In genomic region chr6:26157838-26158580, GRCh38 we compare ENCODE assay signal across 8 cellular contexts.
DNase-seq lines count a peak whose midpoint lies in the region; ATAC-seq and TF ChIP-seq lines count a peak whose summit lies in the region.

No MANE protein-coding gene starts in this region.

- peaks cover 34% of the 10 kb centered on the region for H3K4me1 ChIP-seq in BLaER1
- H3K4me1 ChIP-seq in left lung = peaks cover 0 to 26% of the 10 kb centered on the region in 2 donors

- peak overlapping the region; percentile 85 for H3K4me2 ChIP-seq in BLaER1

- H3K9ac ChIP-seq in BLaER1 = peak overlapping the region; percentile 95

- no peak for TF ChIP-seq CTCF in left lung (IDR thresholded peaks at IDR 0.05)

- DNase-seq in NCI-H69 (lab: John Stamatoyannopoulos, UW) (peak; percentile 99), dermis blood vessel endothelial cell (peak; percentile 96), left lung (peak; percentile 84 to 90)
- DNase-seq in activated CD4-positive, alpha-beta T cell treated with anti-CD3 and anti-CD28 coated beads, Interleukin-2, amount 50 U/mL, for 1 hour = peak; percentile 73
- DNase-seq in stimulated activated CD4-positive, alpha-beta T cell treated with anti-CD3 and anti-CD28 coated beads, Interleukin-2, amount 100 ng/mL, for 4 hours (ENCODE audit: low read depth) = peak; percentile 74

- no peaks in the 10 kb centered on the region for H3K27me3 ChIP-seq in BLaER1
- H3K27me3 ChIP-seq in left lung = no peaks in the 10 kb centered on the region

- H3K27ac ChIP-seq in BLaER1 (peak overlapping the region; percentile 95), left lung (peak overlapping the region; percentile 95 to 96)

- peaks cover 63% of the 10 kb centered on the region for H4K20me1 ChIP-seq in BLaER1

- ATAC-seq in GM19328 (IDR thresholded peaks at IDR 0.05; ENCODE audit: unreplicated experiment) = peak; percentile 58
- ATAC-seq in HG03469 (IDR thresholded peaks at IDR 0.05; ENCODE audit: unreplicated experiment) = peak; percentile 55
- ATAC-seq in left lung = peak; percentile 79

- intact Hi-C loops in left lung (cut with DNase I) = loop anchor here in 1 of 2 donors (2.0 kb wide), 1 partner anchor 33 kb away; a partner anchor contains a TSS

- H3K36me3 ChIP-seq in BLaER1 (peaks cover under 1% of the 10 kb centered on the region), left lung (no peaks in the 10 kb centered on the region)

- H3K4me3 ChIP-seq in BLaER1 = peak overlapping the region; percentile 84
- H3K4me3 ChIP-seq in left lung = peak overlapping the region; percentile 58 to 65

- H3K9me3 ChIP-seq in BLaER1 (no peaks in the 10 kb centered on the region), left lung (no peaks in the 10 kb centered on the region)

Comparison
In these comparisons a context has a peak if more than half of its experiments do, and no peak if none do; other contexts are left out.
1. Peak in every context shown above with its lines: DNase-seq, ATAC-seq, H3K4me3 ChIP-seq and H3K27ac ChIP-seq.